Comparison of ENCODE assay signal across 8 cellular contexts in the genomic region with DNA sequence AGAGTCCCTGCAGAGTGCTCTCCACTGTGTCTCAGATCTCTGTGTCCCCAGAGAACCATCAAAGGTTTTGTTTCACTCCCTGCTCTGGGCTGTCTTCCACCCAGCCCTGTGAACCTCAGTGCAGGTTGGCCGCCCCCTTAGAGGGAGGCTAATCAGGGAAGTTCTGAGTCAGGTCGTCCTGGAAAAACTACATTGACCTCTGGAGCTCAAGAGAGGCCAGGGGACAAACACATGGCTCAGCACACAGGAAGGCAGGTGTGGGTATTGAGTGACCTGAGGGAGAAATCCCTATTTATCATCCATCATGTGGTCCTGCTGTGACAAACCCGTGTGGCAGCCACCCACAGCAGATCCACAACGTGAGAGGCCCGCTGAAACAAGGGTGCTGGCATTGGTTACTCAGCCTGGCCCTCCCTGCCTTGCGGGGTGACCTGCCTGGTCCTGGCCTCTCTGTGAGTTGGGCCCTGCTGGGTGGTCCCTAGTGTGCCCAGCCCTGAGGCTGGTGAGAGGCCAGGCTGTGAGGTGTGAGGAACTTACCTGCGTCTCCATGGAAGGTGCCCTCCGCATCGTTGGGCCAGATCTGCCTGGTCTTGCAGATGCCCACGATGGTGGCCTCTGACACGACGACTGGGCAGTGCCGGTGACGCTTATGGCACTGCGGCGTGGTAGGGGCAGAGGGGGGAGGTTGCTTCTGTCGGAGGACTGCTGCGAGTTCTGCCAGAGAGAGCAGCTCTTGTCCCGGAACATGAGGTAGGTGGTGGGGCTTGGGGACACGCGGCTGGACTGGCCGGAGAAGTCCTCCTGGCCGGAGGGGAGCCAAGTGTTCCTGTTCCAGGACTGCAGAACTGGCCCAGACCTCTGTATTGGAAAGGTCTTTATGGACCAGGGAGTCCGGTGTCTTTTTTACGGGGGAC. TPM values are rescaled to one million over a fixed set of nuclear protein-coding genes. Genes with fewer than 3 reads are reported as not detected.
DNase-seq lines count a peak whose midpoint lies in the region; ATAC-seq and TF ChIP-seq lines count a peak whose summit lies in the region.

No MANE protein-coding gene starts in this region.

- H3K9me3 Mint-ChIP-seq in T-cell = peaks cover 0 to 7% (median 0%) of the 10 kb centered on the region in 3 donors

- H3K36me3 ChIP-seq in HEK293 (ENCODE audit: control insufficient read depth in 2 of 2, insufficient read depth in 1 of 2, low read length in 2 of 2) = peaks cover 0 to 18% of the 10 kb centered on the region in 2 experiments; a peak in 1 of 3 replicates
- no peaks in the 10 kb centered on the region for H3K36me3 ChIP-seq in neural cell (ENCODE audit: insufficient read depth, low read length)

- CTCF ChIA-PET in HEK293 (lab: Yijun Ruan, JAX) = interaction anchor here (1.1 to 11.5 kb wide), 9 partner anchors 9 to 206 kb away, joined by 3 to 207 read pairs (median 4); no protein-coding TSS in a partner anchor
- CTCF ChIA-PET in T-cell (lab: Charles Lee) = interaction anchor here in 1 of 2 donors (0.7 to 3.2 kb wide), 7 partner anchors 21 to 434 kb away, joined by 3 to 43 read pairs (median 6); a partner anchor contains a TSS

- H3K27ac ChIP-seq in HEK293 (ENCODE audit: extremely low read depth, low read depth, low read length) (no peak overlapping the region), neural cell (ENCODE audit: low read length) (peak overlapping the region; percentile 51)

- TF ChIP-seq CTCF in HEK293 (tag by site-specific recombination; IDR thresholded peaks at IDR 0.05) (no peak), epithelial cell of esophagus (IDR thresholded peaks at IDR 0.05; ENCODE audit: insufficient read depth, low read depth, low read length, missing control alignments) (no peak), neural cell (IDR thresholded peaks at IDR 0.05; ENCODE audit: poor library complexity, severe bottlenecking) (no peak)

- no peaks in the 10 kb centered on the region for H3K9me2 ChIP-seq in neural cell (ENCODE audit: insufficient read depth, low read length)

- no peak for ATAC-seq in T-cell (replicated peaks in 1 of 4)
- ATAC-seq in GM19324 (IDR thresholded peaks at IDR 0.05; ENCODE audit: low FRiP score, unreplicated experiment) = no peak

- peak overlapping the region; percentile 75 to 85 (median 84) for H3K4me3 Mint-ChIP-seq in T-cell

- H3K36me3 Mint-ChIP-seq in T-cell = peaks cover 2% of the 10 kb centered on the region

- H3K27me3 ChIP-seq in neural cell (ENCODE audit: insufficient read depth, low read depth, low read length) = no peaks in the 10 kb centered on the region

- peak overlapping the region; percentile 70 for H3K4me2 ChIP-seq in neural cell (ENCODE audit: low read length)

- peak overlapping the region; percentile 71 for H3K9ac ChIP-seq in neural cell (ENCODE audit: low read length)

- H3K9me3 ChIP-seq in HEK293 (ENCODE audit: control insufficient read depth, insufficient read depth, low read depth, low read length) (no peaks in the 10 kb centered on the region), neural cell (ENCODE audit: low read length) (no peaks in the 10 kb centered on the region)

- no peak for TF ChIP-seq EP300 in neural cell (conservative IDR thresholded peaks at IDR 0.05; ENCODE audit: poor library complexity, severe bottlenecking)

- peaks cover 35% of the 10 kb centered on the region for H3K79me2 ChIP-seq in neural cell (replicated peaks; ENCODE audit: insufficient read depth, low read length)

- H3K4me3 ChIP-seq in HEK293 (ENCODE audit: low read depth, low read length) = peak overlapping the region; percentile 66
- H3K4me3 ChIP-seq in epithelial cell of esophagus (ENCODE audit: low read length) = peak overlapping the region; percentile 38
- H3K4me3 ChIP-seq in neural cell (ENCODE audit: low read length) = peak overlapping the region; percentile 69

- DNase-seq in T-cell = peak in 3 of 34 experiments; percentile 6 to 15 (median 8)
- DNase-seq in epithelial cell of esophagus (ENCODE audit: low read depth) = peak; percentile 39
- DNase-seq in cerebellum (ENCODE audit: low spot score) = no peak
- DNase-seq in NCI-H748 treated with DMSO at 0.1 percent for 48 hours (lab: John Stamatoyannopoulos, UW) = no peak
- no peak for DNase-seq in Ammon's horn (ENCODE audit: low spot score)

- H4K20me1 ChIP-seq in neural cell (ENCODE audit: insufficient read depth) = peaks cover 30% of the 10 kb centered on the region

- POLR2A ChIA-PET in HEK293 (lab: Yijun Ruan, JAX) (interaction anchor here (0.6 to 2.0 kb wide), 3 partner anchors 14 to 1376 kb away, joined by 5 to 11 read pairs (median 6); a partner anchor contains a TSS), T-cell (lab: Charles Lee) (no interaction called here)

- H3K27me3 Mint-ChIP-seq in T-cell = no peaks in the 10 kb centered on the region

- no peaks in the 10 kb centered on the region for H3F3A ChIP-seq in neural cell (ENCODE audit: insufficient read depth, low read length, poor library complexity, severe bottlenecking)

- peak overlapping the region; percentile 60 for H2AFZ ChIP-seq in neural cell (ENCODE audit: low read depth, low read length)

- H3K4me1 Mint-ChIP-seq in T-cell = peaks cover 55 to 65% (median 62%) of the 10 kb centered on the region in 3 donors

- no peaks in the 10 kb centered on the region for H3K4me1 ChIP-seq in HEK293 (ENCODE audit: control insufficient read depth, insufficient read depth, low read length)

- H3K27ac Mint-ChIP-seq in T-cell = peak overlapping the region; percentile 78 to 81

- no peak for TF ChIP-seq RAD21 in neural cell (conservative IDR thresholded peaks at IDR 0.05)

TF ChIP-seq in HEK293, 187 proteins besides CTCF, POLR2A, EP300 and RAD21 (continues in another document):
- TF ChIP-seq ZNF514 (tag by site-specific recombination; IDR thresholded peaks at IDR 0.05) (no peak), ZNF548 (tag by site-specific recombination; IDR thresholded peaks at IDR 0.05) (no peak), GLIS1 (tag by site-specific recombination; IDR thresholded peaks at IDR 0.05) (peak; percentile 77), ZFHX2 (tag by site-specific recombination; conservative IDR thresholded peaks at IDR 0.05) (0 out of 2 replicates have a peak, but pooled peaks have one; percentile 18), ZNF837 (tag by site-specific recombination; IDR thresholded peaks at IDR 0.05) (no peak)
- TF ChIP-seq, protein P1, sequence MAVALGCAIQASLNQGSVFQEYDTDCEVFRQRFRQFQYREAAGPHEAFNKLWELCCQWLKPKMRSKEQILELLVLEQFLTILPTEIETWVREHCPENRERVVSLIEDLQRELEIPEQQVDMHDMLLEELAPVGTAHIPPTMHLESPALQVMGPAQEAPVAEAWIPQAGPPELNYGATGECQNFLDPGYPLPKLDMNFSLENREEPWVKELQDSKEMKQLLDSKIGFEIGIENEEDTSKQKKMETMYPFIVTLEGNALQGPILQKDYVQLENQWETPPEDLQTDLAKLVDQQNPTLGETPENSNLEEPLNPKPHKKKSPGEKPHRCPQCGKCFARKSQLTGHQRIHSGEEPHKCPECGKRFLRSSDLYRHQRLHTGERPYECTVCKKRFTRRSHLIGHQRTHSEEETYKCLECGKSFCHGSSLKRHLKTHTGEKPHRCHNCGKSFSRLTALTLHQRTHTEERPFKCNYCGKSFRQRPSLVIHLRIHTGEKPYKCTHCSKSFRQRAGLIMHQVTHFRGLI (tag by site-specific recombination; IDR thresholded peaks at IDR 0.05) = peak; percentile 74

TF ChIP-seq in neural cell, 6 proteins besides CTCF, POLR2A, EP300 and RAD21:
- TF ChIP-seq MXI1 (conservative IDR thresholded peaks at IDR 0.05; ENCODE audit: poor library complexity, severe bottlenecking) = no peak
- TF ChIP-seq TAF1 (IDR thresholded peaks at IDR 0.05; ENCODE audit: low read depth) = no peak
- TF ChIP-seq POLR2AphosphoS5 (IDR thresholded peaks at IDR 0.05) = no peak
- no peak for TF ChIP-seq EZH2 (IDR thresholded peaks at IDR 0.05; ENCODE audit: borderline replicate concordance, insufficient read depth, low read length, poor library complexity, severe bottlenecking)
- TF ChIP-seq, protein P2, sequence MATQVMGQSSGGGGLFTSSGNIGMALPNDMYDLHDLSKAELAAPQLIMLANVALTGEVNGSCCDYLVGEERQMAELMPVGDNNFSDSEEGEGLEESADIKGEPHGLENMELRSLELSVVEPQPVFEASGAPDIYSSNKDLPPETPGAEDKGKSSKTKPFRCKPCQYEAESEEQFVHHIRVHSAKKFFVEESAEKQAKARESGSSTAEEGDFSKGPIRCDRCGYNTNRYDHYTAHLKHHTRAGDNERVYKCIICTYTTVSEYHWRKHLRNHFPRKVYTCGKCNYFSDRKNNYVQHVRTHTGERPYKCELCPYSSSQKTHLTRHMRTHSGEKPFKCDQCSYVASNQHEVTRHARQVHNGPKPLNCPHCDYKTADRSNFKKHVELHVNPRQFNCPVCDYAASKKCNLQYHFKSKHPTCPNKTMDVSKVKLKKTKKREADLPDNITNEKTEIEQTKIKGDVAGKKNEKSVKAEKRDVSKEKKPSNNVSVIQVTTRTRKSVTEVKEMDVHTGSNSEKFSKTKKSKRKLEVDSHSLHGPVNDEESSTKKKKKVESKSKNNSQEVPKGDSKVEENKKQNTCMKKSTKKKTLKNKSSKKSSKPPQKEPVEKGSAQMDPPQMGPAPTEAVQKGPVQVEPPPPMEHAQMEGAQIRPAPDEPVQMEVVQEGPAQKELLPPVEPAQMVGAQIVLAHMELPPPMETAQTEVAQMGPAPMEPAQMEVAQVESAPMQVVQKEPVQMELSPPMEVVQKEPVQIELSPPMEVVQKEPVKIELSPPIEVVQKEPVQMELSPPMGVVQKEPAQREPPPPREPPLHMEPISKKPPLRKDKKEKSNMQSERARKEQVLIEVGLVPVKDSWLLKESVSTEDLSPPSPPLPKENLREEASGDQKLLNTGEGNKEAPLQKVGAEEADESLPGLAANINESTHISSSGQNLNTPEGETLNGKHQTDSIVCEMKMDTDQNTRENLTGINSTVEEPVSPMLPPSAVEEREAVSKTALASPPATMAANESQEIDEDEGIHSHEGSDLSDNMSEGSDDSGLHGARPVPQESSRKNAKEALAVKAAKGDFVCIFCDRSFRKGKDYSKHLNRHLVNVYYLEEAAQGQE (IDR thresholded peaks at IDR 0.05; ENCODE audit: borderline replicate concordance) = no peak
- no peak for TF ChIP-seq SMC3 (conservative IDR thresholded peaks at IDR 0.05; ENCODE audit: poor library complexity)

RNA-seq across cellular contexts. Expression of a gene that starts 0.7 kb away (rescaled TPM):
- total RNA-seq in T-cell = 100 to 1,000 TPM in 1 of 5 donors, 10 to 100 TPM in 4; 74.6 to 103 (median 85.5) TPM
- 53.6 and 57.5 TPM in 2 replicates for polyA plus RNA-seq in neural cell
- 103 and 118 TPM in 2 replicates for polyA minus RNA-seq in neural cell
- total RNA-seq in cerebellum = 57.5 TPM

RNA-seq across cellular contexts. Expression of a gene that starts 34.4 kb away (rescaled TPM):
- total RNA-seq in T-cell (1 to 10 TPM in 1 of 5 donors, under 1 TPM in 4; 0.18 to 1.8 (median 0.47) TPM), cerebellum (6.8 TPM)
- polyA plus RNA-seq in neural cell = 3.2 TPM in 2 replicates
- 6.3 and 7.2 TPM in 2 replicates for polyA minus RNA-seq in neural cell

RNA-seq across cellular contexts. Expression of a gene that starts 37.8 kb away (rescaled TPM):
- total RNA-seq in T-cell (under 1 TPM in 1 of 5 donors, not detected in 4; 0.83 TPM), cerebellum (5.5 TPM)
- 2.8 and 4.3 TPM in 2 replicates for polyA plus RNA-seq in neural cell
- 1.7 and 5.2 TPM in 2 replicates for polyA minus RNA-seq in neural cell
